1 cellular context compared by ENCODE assay signal in the genomic region with DNA sequence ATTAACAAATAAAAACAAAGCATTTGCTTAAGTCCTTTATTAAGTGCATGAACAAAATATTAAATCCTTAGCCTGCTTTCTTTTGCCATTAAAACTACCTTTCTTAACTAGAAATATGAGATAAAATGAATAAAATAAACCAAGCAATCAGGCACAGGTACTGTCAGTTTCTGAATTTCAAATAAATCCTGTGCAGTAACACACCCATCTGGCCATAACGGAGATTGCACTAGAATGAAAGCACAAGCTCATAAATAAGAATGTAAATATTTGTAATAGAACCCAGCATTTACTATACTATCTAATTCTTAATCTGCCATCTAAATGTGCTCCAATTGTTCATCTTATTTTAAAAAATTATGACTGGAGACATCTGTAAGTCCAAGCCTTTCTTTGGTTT.
TF ChIP-seq lines count a peak whose summit lies in the region.

No MANE protein-coding gene starts in this region.

TF ChIP-seq in K562, 482 proteins besides CTCF, POLR2A, EP300 and RAD21:
- no peak for TF ChIP-seq ZNF699 (CRISPR knock-in tag; IDR thresholded peaks at IDR 0.05; ENCODE audit: insufficient replicate concordance)
- no peak for TF ChIP-seq ZNF445 (CRISPR knock-in tag; IDR thresholded peaks at IDR 0.05; ENCODE audit: low read depth)
- no peak for TF ChIP-seq BDP1 (IDR thresholded peaks at IDR 0.05; ENCODE audit: insufficient read depth, insufficient read length)
- TF ChIP-seq, protein P1, sequence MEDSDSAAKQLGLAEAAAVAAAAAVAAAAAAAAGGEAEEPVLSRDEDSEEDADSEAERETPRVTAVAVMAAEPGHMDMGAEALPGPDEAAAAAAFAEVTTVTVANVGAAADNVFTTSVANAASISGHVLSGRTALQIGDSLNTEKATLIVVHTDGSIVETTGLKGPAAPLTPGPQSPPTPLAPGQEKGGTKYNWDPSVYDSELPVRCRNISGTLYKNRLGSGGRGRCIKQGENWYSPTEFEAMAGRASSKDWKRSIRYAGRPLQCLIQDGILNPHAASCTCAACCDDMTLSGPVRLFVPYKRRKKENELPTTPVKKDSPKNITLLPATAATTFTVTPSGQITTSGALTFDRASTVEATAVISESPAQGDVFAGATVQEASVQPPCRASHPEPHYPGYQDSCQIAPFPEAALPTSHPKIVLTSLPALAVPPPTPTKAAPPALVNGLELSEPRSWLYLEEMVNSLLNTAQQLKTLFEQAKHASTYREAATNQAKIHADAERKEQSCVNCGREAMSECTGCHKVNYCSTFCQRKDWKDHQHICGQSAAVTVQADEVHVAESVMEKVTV (CRISPR knock-in tag; IDR thresholded peaks at IDR 0.05) = peak; percentile 25; the same call in 1 of the 2 replicates
- 0 out of 2 replicates have a peak, but pooled peaks have one; percentile 16 for TF ChIP-seq SMC3 (conservative IDR thresholded peaks at IDR 0.05; ENCODE audit: insufficient read depth, low read depth, low read length)
